1 cellular context compared by ENCODE assay signal in genomic region chr14:35355981-35356839, GRCh38.
TF ChIP-seq lines count a peak whose summit lies in the region.

No MANE protein-coding gene starts in this region.

TF ChIP-seq in HepG2, 621 proteins besides CTCF, POLR2A, EP300 and RAD21 (continued from another document and continues in another):
- TF ChIP-seq, protein P1, sequence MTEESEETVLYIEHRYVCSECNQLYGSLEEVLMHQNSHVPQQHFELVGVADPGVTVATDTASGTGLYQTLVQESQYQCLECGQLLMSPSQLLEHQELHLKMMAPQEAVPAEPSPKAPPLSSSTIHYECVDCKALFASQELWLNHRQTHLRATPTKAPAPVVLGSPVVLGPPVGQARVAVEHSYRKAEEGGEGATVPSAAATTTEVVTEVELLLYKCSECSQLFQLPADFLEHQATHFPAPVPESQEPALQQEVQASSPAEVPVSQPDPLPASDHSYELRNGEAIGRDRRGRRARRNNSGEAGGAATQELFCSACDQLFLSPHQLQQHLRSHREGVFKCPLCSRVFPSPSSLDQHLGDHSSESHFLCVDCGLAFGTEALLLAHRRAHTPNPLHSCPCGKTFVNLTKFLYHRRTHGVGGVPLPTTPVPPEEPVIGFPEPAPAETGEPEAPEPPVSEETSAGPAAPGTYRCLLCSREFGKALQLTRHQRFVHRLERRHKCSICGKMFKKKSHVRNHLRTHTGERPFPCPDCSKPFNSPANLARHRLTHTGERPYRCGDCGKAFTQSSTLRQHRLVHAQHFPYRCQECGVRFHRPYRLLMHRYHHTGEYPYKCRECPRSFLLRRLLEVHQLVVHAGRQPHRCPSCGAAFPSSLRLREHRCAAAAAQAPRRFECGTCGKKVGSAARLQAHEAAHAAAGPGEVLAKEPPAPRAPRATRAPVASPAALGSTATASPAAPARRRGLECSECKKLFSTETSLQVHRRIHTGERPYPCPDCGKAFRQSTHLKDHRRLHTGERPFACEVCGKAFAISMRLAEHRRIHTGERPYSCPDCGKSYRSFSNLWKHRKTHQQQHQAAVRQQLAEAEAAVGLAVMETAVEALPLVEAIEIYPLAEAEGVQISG (CRISPR knock-in tag; IDR thresholded peaks at IDR 0.05), result peak; percentile 96
- TF ChIP-seq PHF20 (CRISPR knock-in tag; IDR thresholded peaks at IDR 0.05), result no peak
- peak; percentile 42; the same call in 1 of the 2 replicates for TF ChIP-seq ZNF292 (CRISPR knock-in tag; IDR thresholded peaks at IDR 0.05; ENCODE audit: borderline replicate concordance, low read depth)
- TF ChIP-seq, protein P2, sequence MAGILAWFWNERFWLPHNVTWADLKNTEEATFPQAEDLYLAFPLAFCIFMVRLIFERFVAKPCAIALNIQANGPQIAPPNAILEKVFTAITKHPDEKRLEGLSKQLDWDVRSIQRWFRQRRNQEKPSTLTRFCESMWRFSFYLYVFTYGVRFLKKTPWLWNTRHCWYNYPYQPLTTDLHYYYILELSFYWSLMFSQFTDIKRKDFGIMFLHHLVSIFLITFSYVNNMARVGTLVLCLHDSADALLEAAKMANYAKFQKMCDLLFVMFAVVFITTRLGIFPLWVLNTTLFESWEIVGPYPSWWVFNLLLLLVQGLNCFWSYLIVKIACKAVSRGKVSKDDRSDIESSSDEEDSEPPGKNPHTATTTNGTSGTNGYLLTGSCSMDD (CRISPR knock-in tag; IDR thresholded peaks at IDR 0.05), result no peak
- TF ChIP-seq ZMYM2 (CRISPR knock-in tag; IDR thresholded peaks at IDR 0.05), result no peak
- no peak for TF ChIP-seq ELF4 (CRISPR knock-in tag; IDR thresholded peaks at IDR 0.05; ENCODE audit: borderline replicate concordance)
- no peak; the same call in 1 of the 2 replicates for TF ChIP-seq KLF11 (CRISPR knock-in tag; IDR thresholded peaks at IDR 0.05)
- peak; percentile 94 for TF ChIP-seq ASH2L (IDR thresholded peaks at IDR 0.05; ENCODE audit: insufficient read length, low read depth, low read length)
- peak; percentile 71; the same call in 1 of the 2 replicates for TF ChIP-seq ZNF317 (CRISPR knock-in tag; IDR thresholded peaks at IDR 0.05)
- TF ChIP-seq REST (IDR thresholded peaks at IDR 0.05; ENCODE audit: borderline replicate concordance in 1 of 2, low read depth in 1 of 2, low read length in 2 of 2), result peak in 1 of 2 experiments; percentile 28; a peak in 1 of 4 replicates
- peak; percentile 79 for TF ChIP-seq CREB1 (IDR thresholded peaks at IDR 0.05)
- no peak for TF ChIP-seq CREB1 (CRISPR knock-in tag; IDR thresholded peaks at IDR 0.05)
- peak; percentile 43; the same call in 1 of the 2 replicates for TF ChIP-seq FOXP1 (IDR thresholded peaks at IDR 0.05)
- peak; percentile 67 for TF ChIP-seq FOXP1 (CRISPR knock-in tag; IDR thresholded peaks at IDR 0.05)
- TF ChIP-seq TFDP1 (CRISPR knock-in tag; IDR thresholded peaks at IDR 0.05; ENCODE audit: borderline replicate concordance), result no peak
- TF ChIP-seq ZBTB20 (CRISPR knock-in tag; IDR thresholded peaks at IDR 0.05; ENCODE audit: borderline replicate concordance, low read depth), result no peak
- TF ChIP-seq ZNF773 (CRISPR knock-in tag; IDR thresholded peaks at IDR 0.05; ENCODE audit: borderline replicate concordance), result no peak
- TF ChIP-seq ZNF703 (CRISPR knock-in tag; IDR thresholded peaks at IDR 0.05; ENCODE audit: borderline replicate concordance), result no peak
- TF ChIP-seq PAX8 (CRISPR knock-in tag; IDR thresholded peaks at IDR 0.05; ENCODE audit: borderline replicate concordance), result peak; percentile 78; the same call in 1 of the 2 replicates
- no peak for TF ChIP-seq THAP7 (CRISPR knock-in tag; IDR thresholded peaks at IDR 0.05)
- peak; percentile 93 for TF ChIP-seq ZBTB3 (CRISPR knock-in tag; IDR thresholded peaks at IDR 0.05; ENCODE audit: borderline replicate concordance, low read depth)
- peak; percentile 42; the same call in 1 of the 2 replicates for TF ChIP-seq DRAP1 (CRISPR knock-in tag; IDR thresholded peaks at IDR 0.05)
- TF ChIP-seq, protein P3, sequence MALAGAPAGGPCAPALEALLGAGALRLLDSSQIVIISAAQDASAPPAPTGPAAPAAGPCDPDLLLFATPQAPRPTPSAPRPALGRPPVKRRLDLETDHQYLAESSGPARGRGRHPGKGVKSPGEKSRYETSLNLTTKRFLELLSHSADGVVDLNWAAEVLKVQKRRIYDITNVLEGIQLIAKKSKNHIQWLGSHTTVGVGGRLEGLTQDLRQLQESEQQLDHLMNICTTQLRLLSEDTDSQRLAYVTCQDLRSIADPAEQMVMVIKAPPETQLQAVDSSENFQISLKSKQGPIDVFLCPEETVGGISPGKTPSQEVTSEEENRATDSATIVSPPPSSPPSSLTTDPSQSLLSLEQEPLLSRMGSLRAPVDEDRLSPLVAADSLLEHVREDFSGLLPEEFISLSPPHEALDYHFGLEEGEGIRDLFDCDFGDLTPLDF (CRISPR knock-in tag; IDR thresholded peaks at IDR 0.05), result no peak; the same call in 1 of the 2 replicates
- no peak for TF ChIP-seq NPAS2 (CRISPR knock-in tag; IDR thresholded peaks at IDR 0.05; ENCODE audit: borderline replicate concordance)
- TF ChIP-seq RFXAP (CRISPR knock-in tag; IDR thresholded peaks at IDR 0.05; ENCODE audit: borderline replicate concordance), result peak; percentile 65; the same call in 1 of the 2 replicates
- no peak for TF ChIP-seq ZNF781 (CRISPR knock-in tag; IDR thresholded peaks at IDR 0.05; ENCODE audit: borderline replicate concordance, not compliant biosample characterization)
- TF ChIP-seq, protein P4, sequence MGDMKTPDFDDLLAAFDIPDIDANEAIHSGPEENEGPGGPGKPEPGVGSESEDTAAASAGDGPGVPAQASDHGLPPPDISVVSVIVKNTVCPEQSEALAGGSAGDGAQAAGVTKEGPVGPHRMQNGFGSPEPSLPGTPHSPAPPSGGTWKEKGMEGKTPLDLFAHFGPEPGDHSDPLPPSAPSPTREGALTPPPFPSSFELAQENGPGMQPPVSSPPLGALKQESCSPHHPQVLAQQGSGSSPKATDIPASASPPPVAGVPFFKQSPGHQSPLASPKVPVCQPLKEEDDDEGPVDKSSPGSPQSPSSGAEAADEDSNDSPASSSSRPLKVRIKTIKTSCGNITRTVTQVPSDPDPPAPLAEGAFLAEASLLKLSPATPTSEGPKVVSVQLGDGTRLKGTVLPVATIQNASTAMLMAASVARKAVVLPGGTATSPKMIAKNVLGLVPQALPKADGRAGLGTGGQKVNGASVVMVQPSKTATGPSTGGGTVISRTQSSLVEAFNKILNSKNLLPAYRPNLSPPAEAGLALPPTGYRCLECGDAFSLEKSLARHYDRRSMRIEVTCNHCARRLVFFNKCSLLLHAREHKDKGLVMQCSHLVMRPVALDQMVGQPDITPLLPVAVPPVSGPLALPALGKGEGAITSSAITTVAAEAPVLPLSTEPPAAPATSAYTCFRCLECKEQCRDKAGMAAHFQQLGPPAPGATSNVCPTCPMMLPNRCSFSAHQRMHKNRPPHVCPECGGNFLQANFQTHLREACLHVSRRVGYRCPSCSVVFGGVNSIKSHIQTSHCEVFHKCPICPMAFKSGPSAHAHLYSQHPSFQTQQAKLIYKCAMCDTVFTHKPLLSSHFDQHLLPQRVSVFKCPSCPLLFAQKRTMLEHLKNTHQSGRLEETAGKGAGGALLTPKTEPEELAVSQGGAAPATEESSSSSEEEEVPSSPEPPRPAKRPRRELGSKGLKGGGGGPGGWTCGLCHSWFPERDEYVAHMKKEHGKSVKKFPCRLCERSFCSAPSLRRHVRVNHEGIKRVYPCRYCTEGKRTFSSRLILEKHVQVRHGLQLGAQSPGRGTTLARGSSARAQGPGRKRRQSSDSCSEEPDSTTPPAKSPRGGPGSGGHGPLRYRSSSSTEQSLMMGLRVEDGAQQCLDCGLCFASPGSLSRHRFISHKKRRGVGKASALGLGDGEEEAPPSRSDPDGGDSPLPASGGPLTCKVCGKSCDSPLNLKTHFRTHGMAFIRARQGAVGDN (CRISPR knock-in tag; IDR thresholded peaks at IDR 0.05), result peak; percentile 29; the same call in 1 of the 2 replicates
- TF ChIP-seq, protein P5, sequence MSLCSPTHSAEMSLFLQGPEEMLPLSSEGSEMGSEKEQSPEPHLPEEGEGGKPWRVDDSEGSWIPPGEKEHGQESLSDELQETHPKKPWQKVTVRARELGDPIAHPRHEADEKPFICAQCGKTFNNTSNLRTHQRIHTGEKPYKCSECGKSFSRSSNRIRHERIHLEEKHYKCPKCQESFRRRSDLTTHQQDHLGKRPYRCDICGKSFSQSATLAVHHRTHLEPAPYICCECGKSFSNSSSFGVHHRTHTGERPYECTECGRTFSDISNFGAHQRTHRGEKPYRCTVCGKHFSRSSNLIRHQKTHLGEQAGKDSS (CRISPR knock-in tag; IDR thresholded peaks at IDR 0.05; ENCODE audit: borderline replicate concordance, low read depth), result peak; percentile 92
- TF ChIP-seq ZNF484 (CRISPR knock-in tag; IDR thresholded peaks at IDR 0.05; ENCODE audit: borderline replicate concordance, low read depth), result no peak
- peak; percentile 21; the same call in 1 of the 2 replicates for TF ChIP-seq ZNF143 (CRISPR knock-in tag; IDR thresholded peaks at IDR 0.05)
- TF ChIP-seq ZMAT5 (CRISPR knock-in tag; IDR thresholded peaks at IDR 0.05; ENCODE audit: borderline replicate concordance, low read depth), result no peak
- peak; percentile 64 for TF ChIP-seq TBX2 (CRISPR knock-in tag; IDR thresholded peaks at IDR 0.05; ENCODE audit: borderline replicate concordance)
- TF ChIP-seq JUND (CRISPR knock-in tag; IDR thresholded peaks at IDR 0.05), result peak; percentile 91
- no peak; the same call in 1 of the 2 replicates for TF ChIP-seq ZNF83 (CRISPR knock-in tag; IDR thresholded peaks at IDR 0.05; ENCODE audit: borderline replicate concordance)
- TF ChIP-seq BRCA1 (CRISPR knock-in tag; IDR thresholded peaks at IDR 0.05), result no peak
- TF ChIP-seq ZNF354B (CRISPR knock-in tag; IDR thresholded peaks at IDR 0.05), result no peak
- TF ChIP-seq AKAP8 (CRISPR knock-in tag; IDR thresholded peaks at IDR 0.05), result no peak
- TF ChIP-seq SMC3 (IDR thresholded peaks at IDR 0.05; ENCODE audit: low read length), result peak; percentile 39; the same call in 1 of the 2 replicates
- TF ChIP-seq HNF4G (IDR thresholded peaks at IDR 0.05; ENCODE audit: borderline replicate concordance, low read depth, low read length), result peak; percentile 84
- peak; percentile 90; the same call in 1 of the 2 replicates for TF ChIP-seq HNF4G (CRISPR knock-in tag; IDR thresholded peaks at IDR 0.05; ENCODE audit: borderline replicate concordance, low read depth)
- peak; percentile 41; the same call in 1 of the 2 replicates for TF ChIP-seq FOXC1 (CRISPR knock-in tag; IDR thresholded peaks at IDR 0.05; ENCODE audit: borderline replicate concordance)
- TF ChIP-seq, protein P6, sequence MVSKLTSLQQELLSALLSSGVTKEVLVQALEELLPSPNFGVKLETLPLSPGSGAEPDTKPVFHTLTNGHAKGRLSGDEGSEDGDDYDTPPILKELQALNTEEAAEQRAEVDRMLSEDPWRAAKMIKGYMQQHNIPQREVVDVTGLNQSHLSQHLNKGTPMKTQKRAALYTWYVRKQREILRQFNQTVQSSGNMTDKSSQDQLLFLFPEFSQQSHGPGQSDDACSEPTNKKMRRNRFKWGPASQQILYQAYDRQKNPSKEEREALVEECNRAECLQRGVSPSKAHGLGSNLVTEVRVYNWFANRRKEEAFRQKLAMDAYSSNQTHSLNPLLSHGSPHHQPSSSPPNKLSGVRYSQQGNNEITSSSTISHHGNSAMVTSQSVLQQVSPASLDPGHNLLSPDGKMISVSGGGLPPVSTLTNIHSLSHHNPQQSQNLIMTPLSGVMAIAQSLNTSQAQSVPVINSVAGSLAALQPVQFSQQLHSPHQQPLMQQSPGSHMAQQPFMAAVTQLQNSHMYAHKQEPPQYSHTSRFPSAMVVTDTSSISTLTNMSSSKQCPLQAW (CRISPR knock-in tag; IDR thresholded peaks at IDR 0.05), result peak; percentile 48
- no peak; the same call in 1 of the 2 replicates for TF ChIP-seq ZNF232 (CRISPR knock-in tag; IDR thresholded peaks at IDR 0.05; ENCODE audit: borderline replicate concordance)
- TF ChIP-seq ZNF7 (CRISPR knock-in tag; IDR thresholded peaks at IDR 0.05), result no peak; the same call in 1 of the 2 replicates
- no peak for TF ChIP-seq ZFYVE20 (CRISPR knock-in tag; IDR thresholded peaks at IDR 0.05; ENCODE audit: borderline replicate concordance, low read depth)
- no peak for TF ChIP-seq NBN (conservative IDR thresholded peaks at IDR 0.05)
